10 cellular contexts compared by ENCODE assay signal in genomic region chr6:16276991-16277981, GRCh38. TPM values are rescaled to one million over a fixed set of nuclear protein-coding genes. Genes with fewer than 3 reads are reported as not detected.
DNase-seq lines count a peak whose midpoint lies in the region; ATAC-seq and TF ChIP-seq lines count a peak whose summit lies in the region.
"Had no signal": no experiment of that assay in that cellular context is flagged by ENCODE, and none has a peak within 500 bp of the region (broad histone marks: within the 10 kb centered on the region; RNA-seq: fewer than 3 reads in every experiment).

No MANE protein-coding gene starts in this region.

- TF ChIP-seq POLR2A in lower leg skin (IDR thresholded peaks at IDR 0.05) = no peak
- no peak for TF ChIP-seq POLR2A in uterus (IDR thresholded peaks at IDR 0.05)

- TF ChIP-seq CTCF in Caco-2 (IDR thresholded peaks at IDR 0.05; ENCODE audit: insufficient read depth in 1 of 2, low read depth in 1 of 2, low read length in 1 of 2, severe bottlenecking in 1 of 2, unreplicated experiment in 1 of 2) (peak; percentile 49 to 76), OCI-LY7 (conservative IDR thresholded peaks at IDR 0.05; ENCODE audit: low read length) (peak; percentile 43; the same call in 1 of the 2 replicates), chondrocyte (IDR thresholded peaks at IDR 0.05) (peak; percentile 85), lower leg skin (IDR thresholded peaks at IDR 0.05) (no peak), uterus (IDR thresholded peaks at IDR 0.05) (peak in 2 of 4 experiments; percentile 22 to 27)

- no peak overlapping the region for H3K4me2 ChIP-seq in OCI-LY7 (ENCODE audit: low read length)

- H3K4me1 Mint-ChIP-seq in Caco-2 (ENCODE audit: low read depth, unreplicated experiment) = peaks cover 19% of the 10 kb centered on the region
- H3K4me1 Mint-ChIP-seq in chondrocyte (ENCODE audit: low read depth) = peaks cover 54% of the 10 kb centered on the region
- H3K4me1 Mint-ChIP-seq in CD4-positive, alpha-beta memory T cell = no peaks in the 10 kb centered on the region

- no peaks in the 10 kb centered on the region for H3K9me2 ChIP-seq in OCI-LY7 (ENCODE audit: insufficient read depth, low read length)

- peak overlapping the region; percentile 52 for H3K4me3 Mint-ChIP-seq in Caco-2 (ENCODE audit: unreplicated experiment)
- peak overlapping the region; percentile 29 for H3K4me3 Mint-ChIP-seq in chondrocyte (ENCODE audit: unreplicated experiment)
- no peak overlapping the region for H3K4me3 Mint-ChIP-seq in CD4-positive, alpha-beta memory T cell
- H3K4me3 Mint-ChIP-seq: natural killer cell treated with Interleukin-12 subunit alpha and Interleukin-12 subunit beta and Interleukin-15 and Interleukin-18, amount 100 ng/mL, for 72 hours had no signal

- H3K27me3 ChIP-seq in Caco-2 (replicated peaks; ENCODE audit: control insufficient read depth, insufficient read depth, low read length) = no peaks in the 10 kb centered on the region
- H3K27me3 ChIP-seq in H7 (ENCODE audit: control insufficient read depth, insufficient read depth, low read length) = no peaks in the 10 kb centered on the region
- no peaks in the 10 kb centered on the region for H3K27me3 ChIP-seq in uterus
- H3K27me3 ChIP-seq in CD4-positive, alpha-beta memory T cell (ENCODE audit: insufficient read depth, low read length) = no peaks in the 10 kb centered on the region

- intact Hi-C loops in Caco-2 (cut with micrococcal nuclease; ENCODE audit: unreplicated experiment) = loop anchor here (2.0 kb wide), 1 partner anchor 48 kb away; no protein-coding TSS in a partner anchor
- intact Hi-C loops in OCI-LY7 (cut with micrococcal nuclease; ENCODE audit: unreplicated experiment) = no loop called here
- intact Hi-C loops in lower leg skin (cut with DNase I; ENCODE audit: low total_unique reads) = no loop called here
- intact Hi-C loops in uterus (cut with DNase I; ENCODE audit: low total_unique reads) = no loop called here
- intact Hi-C loops in CD4-positive, alpha-beta memory T cell (cut with micrococcal nuclease) = no loop called here

- no peaks in the 10 kb centered on the region for H3K27me3 Mint-ChIP-seq in Caco-2 (ENCODE audit: insufficient read depth, unreplicated experiment)
- no peaks in the 10 kb centered on the region for H3K27me3 Mint-ChIP-seq in chondrocyte (ENCODE audit: low read depth)
- peaks cover 0 to 8% of the 10 kb centered on the region in 2 donors for H3K27me3 Mint-ChIP-seq in CD4-positive, alpha-beta memory T cell
- H3K27me3 Mint-ChIP-seq: natural killer cell treated with Interleukin-12 subunit alpha and Interleukin-12 subunit beta and Interleukin-15 and Interleukin-18, amount 100 ng/mL, for 72 hours had no signal

- H3K27ac ChIP-seq in OCI-LY7 (ENCODE audit: low read depth, low read length, poor library complexity, severe bottlenecking) (no peak overlapping the region), uterus (peak overlapping the region in 1 of 2 donors; percentile 10)
- no peak overlapping the region for H3K27ac ChIP-seq in CD4-positive, alpha-beta memory T cell (ENCODE audit: low read depth, low read length)
- H3K27ac ChIP-seq: SK-N-MC had no signal

- WGBS in lower leg skin, 2 donors = 38 to 47% methylated on average over 20 of the region's 20 CpGs

- H3K36me3 Mint-ChIP-seq in Caco-2 (ENCODE audit: insufficient read depth, unreplicated experiment) = no peaks in the 10 kb centered on the region
- peaks cover 5% of the 10 kb centered on the region for H3K36me3 Mint-ChIP-seq in chondrocyte (ENCODE audit: low read depth)
- no peaks in the 10 kb centered on the region for H3K36me3 Mint-ChIP-seq in CD4-positive, alpha-beta memory T cell
- H3K36me3 Mint-ChIP-seq: natural killer cell treated with Interleukin-12 subunit alpha and Interleukin-12 subunit beta and Interleukin-15 and Interleukin-18, amount 100 ng/mL, for 72 hours had no signal

- H3K79me2 ChIP-seq in OCI-LY7 (ENCODE audit: insufficient read depth, low read depth, low read length) = no peaks in the 10 kb centered on the region

- no TSS peak for BruUV-seq in Caco-2 (replicated peaks; lab: Mats Ljungman, UMichigan)
- no TSS peak for BruUV-seq in OCI-LY7 (replicated peaks; lab: Mats Ljungman, UMichigan)

- no peaks in the 10 kb centered on the region for H4K20me1 ChIP-seq in OCI-LY7 (ENCODE audit: insufficient read depth, low read length)

- no peak overlapping the region for H3K4me3 ChIP-seq in Caco-2 (ENCODE audit: low read depth, low read length)
- no peak overlapping the region for H3K4me3 ChIP-seq in H7 (ENCODE audit: insufficient read depth, low read depth, low read length)
- no peak overlapping the region for H3K4me3 ChIP-seq in OCI-LY7 (ENCODE audit: low read depth, low read length, poor library complexity, severe bottlenecking)
- no peak overlapping the region for H3K4me3 ChIP-seq in lower leg skin (ENCODE audit: low read depth, poor library complexity, severe bottlenecking)
- no peak overlapping the region for H3K4me3 ChIP-seq in uterus
- H3K4me3 ChIP-seq in CD4-positive, alpha-beta memory T cell (ENCODE audit: low read length in 2 of 2) = no peak overlapping the region
- H3K4me3 ChIP-seq: SK-N-MC had no signal

- peaks cover 17% of the 10 kb centered on the region for H3K4me1 ChIP-seq in Caco-2
- no peaks in the 10 kb centered on the region for H3K4me1 ChIP-seq in OCI-LY7 (ENCODE audit: insufficient read depth, low read length, poor library complexity, severe bottlenecking)
- H3K4me1 ChIP-seq in uterus = no peaks in the 10 kb centered on the region
- H3K4me1 ChIP-seq in CD4-positive, alpha-beta memory T cell (ENCODE audit: insufficient read depth, low read length) = no peaks in the 10 kb centered on the region

- ATAC-seq in GM19395 (IDR thresholded peaks at IDR 0.05; ENCODE audit: unreplicated experiment) = no peak

- no peaks in the 10 kb centered on the region for H3K9me3 Mint-ChIP-seq in Caco-2 (ENCODE audit: unreplicated experiment)
- H3K9me3 Mint-ChIP-seq in chondrocyte (ENCODE audit: low read depth) = no peaks in the 10 kb centered on the region
- no peaks in the 10 kb centered on the region for H3K9me3 Mint-ChIP-seq in CD4-positive, alpha-beta memory T cell
- H3K9me3 Mint-ChIP-seq: natural killer cell treated with Interleukin-12 subunit alpha and Interleukin-12 subunit beta and Interleukin-15 and Interleukin-18, amount 100 ng/mL, for 72 hours had no signal

- H3K36me3 ChIP-seq in Caco-2 (ENCODE audit: control insufficient read depth, insufficient read depth, low read length) (no peaks in the 10 kb centered on the region), H7 (replicated peaks; ENCODE audit: control insufficient read depth, insufficient read depth, low read length) (no peaks in the 10 kb centered on the region), OCI-LY7 (ENCODE audit: insufficient read depth, low read length) (no peaks in the 10 kb centered on the region), uterus (no peaks in the 10 kb centered on the region)
- no peaks in the 10 kb centered on the region for H3K36me3 ChIP-seq in CD4-positive, alpha-beta memory T cell (ENCODE audit: insufficient read depth, low read length)

- H3K27ac Mint-ChIP-seq in Caco-2 (ENCODE audit: unreplicated experiment) (peak overlapping the region; percentile 94), chondrocyte (ENCODE audit: unreplicated experiment) (peak overlapping the region; percentile 86)
- H3K27ac Mint-ChIP-seq in CD4-positive, alpha-beta memory T cell = no peak overlapping the region
- H3K27ac Mint-ChIP-seq: natural killer cell treated with Interleukin-12 subunit alpha and Interleukin-12 subunit beta and Interleukin-15 and Interleukin-18, amount 100 ng/mL, for 72 hours had no signal

- DNase-seq in Caco-2 = peak; percentile 83 to 91
- DNase-seq in H7 = peak; percentile 92
- peak; percentile 7 for DNase-seq in OCI-LY7 (ENCODE audit: low spot score)
- no peak for DNase-seq in chondrocyte (ENCODE audit: low spot score)
- peak; percentile 68 to 89 for DNase-seq in lower leg skin (ENCODE audit: low spot score in 2 of 2)
- peak; percentile 57 to 59 for DNase-seq in uterus
- DNase-seq in CD4-positive, alpha-beta memory T cell = no peak

- H2AFZ ChIP-seq in OCI-LY7 (ENCODE audit: low read length) = no peak overlapping the region

- no peaks in the 10 kb centered on the region for H3K9me3 ChIP-seq in Caco-2
- no peaks in the 10 kb centered on the region for H3K9me3 ChIP-seq in OCI-LY7 (ENCODE audit: low read length)
- no peaks in the 10 kb centered on the region for H3K9me3 ChIP-seq in uterus
- H3K9me3 ChIP-seq in CD4-positive, alpha-beta memory T cell (ENCODE audit: control insufficient read depth in 1 of 2, low read length in 2 of 2) = no peaks in the 10 kb centered on the region

- POLR2A ChIA-PET in Caco-2 (lab: Charles Lee) (interaction anchor here (0.6 kb wide), 1 partner anchor 76 kb away, joined by 3 read pairs; no protein-coding TSS in a partner anchor), OCI-LY7 (lab: Charles Lee) (no interaction called here)
- POLR2A ChIA-PET in CD4-positive, alpha-beta memory T cell (lab: Charles Lee; ENCODE audit: partially characterized antibody) = no interaction called here

- CTCF ChIA-PET in Caco-2 (lab: Charles Lee) (interaction anchor here (0.6 to 1.2 kb wide), 5 partner anchors 11 to 396 kb away, joined by 3 to 8 read pairs (median 3); partner anchors contain the start of gene GMPR), OCI-LY7 (lab: Charles Lee; ENCODE audit: unreplicated experiment) (no interaction called here)
- CTCF ChIA-PET in CD4-positive, alpha-beta memory T cell (lab: Charles Lee; ENCODE audit: partially characterized antibody) = interaction anchor here (1.2 to 1.6 kb wide), 2 partner anchors 9 to 132 kb away, joined by 3 to 6 read pairs; no protein-coding TSS in a partner anchor

RNA-seq across cellular contexts. Expression of gene GMPR, which starts 38.9 kb away (rescaled TPM):
- 1.1 and 1.3 TPM in 2 replicates for total RNA-seq in Caco-2 (2022)
- total RNA-seq in H7 (2014; rRNA removed; shearing (Covaris generic)) = 1.4 and 5.1 TPM in 2 replicates
- total RNA-seq in OCI-LY7 (2014; rRNA removed; shearing (Covaris generic)) = not detected in 2 replicates
- not detected in 2 replicates for total RNA-seq in OCI-LY7 (2022)
- 9.7 to 14.4 TPM (median 11.5 TPM) in 3 replicates for total RNA-seq in chondrocyte
- 10 to 100 TPM in 2 of 4 donors, 1 to 10 TPM in 2; 5.2 to 26.7 (median 10.6) TPM for total RNA-seq in lower leg skin
- 10 to 100 TPM in 2 of 4 donors, 1 to 10 TPM in 2; 1.5 to 18.2 (median 10.6) TPM for total RNA-seq in uterus
- total RNA-seq in CD4-positive, alpha-beta memory T cell = not detected
- under 1 TPM; 0.56 to 0.68 TPM for polyA plus RNA-seq in CD4-positive, alpha-beta memory T cell

Comparison
In these comparisons a context has a peak if more than half of its experiments do, and no peak if none do; other contexts are left out.
1. DNase-seq: peak in Caco-2 (2 of 2), H7 (single experiment), OCI-LY7 (single experiment), lower leg skin (2 of 2) and uterus (2 of 2); none in chondrocyte (single experiment) and CD4-positive, alpha-beta memory T cell (0 of 5).
2. H3K27ac Mint-ChIP-seq: peak in Caco-2 (single experiment) and chondrocyte (single experiment); none in CD4-positive, alpha-beta memory T cell (0 of 7).
3. H3K4me3 Mint-ChIP-seq: peak in Caco-2 (single experiment) and chondrocyte (single experiment); none in CD4-positive, alpha-beta memory T cell (0 of 8).
4. CTCF ChIP-seq: peak in Caco-2 (2 of 2), OCI-LY7 (single experiment) and chondrocyte (single experiment); none in lower leg skin (0 of 3).